ENCODE assay signal across 28 cellular contexts in genomic region chrX:39049975-39050374, GRCh38.
"Had no signal": no experiment of that assay in that cellular context is flagged by ENCODE, and none has a peak within 500 bp of the region (broad histone marks: within the 10 kb centered on the region; RNA-seq: fewer than 3 reads in every experiment).

No MANE protein-coding gene starts in this region.

- H3K27me3 Mint-ChIP-seq: progenitor cell of endocrine pancreas; stimulated activated naive CD8-positive, alpha-beta T cell treated with anti-CD3 and anti-CD28 coated beads, Interleukin-15, Interleukin-2, amounts not matched to agents 100 ng/mL and 50 ng/mL, for 24 hours had no signal

- H2AFZ ChIP-seq: neural progenitor cell, parathyroid adenoma had no signal

- H3K36me3 ChIP-seq: neural progenitor cell, ovary, right lobe of liver, sigmoid colon, stomach, thoracic aorta, thyroid gland, tibial nerve, upper lobe of left lung, vagina had no signal

- H3K36me3 Mint-ChIP-seq: natural killer cell; neural progenitor cell; stimulated activated naive B cell treated with anti-CD40 and anti-IgM and Interleukin-4, amounts not matched to agents 10 μg/mL and 1 μg/mL and 100 μg/mL, for 72 hours had no signal

- DNase-seq: natural killer cell; occipital lobe; ovary; posterior cingulate gyrus; psoas muscle; right cardiac atrium; right lobe of liver; sigmoid colon; small intestine; stimulated activated CD4-positive, alpha-beta T cell treated with anti-CD3 and anti-CD28 coated beads, Interleukin-15, amount 100 ng/mL, for 24 hours; stimulated activated CD4-positive, alpha-beta T cell treated with anti-CD3 and anti-CD28 coated beads, Interleukin-2, amount 100 ng/mL, for 24 hours; stimulated activated CD4-positive, alpha-beta T cell treated with anti-CD3 and anti-CD28 coated beads, Interleukin-2, amount 100 ng/mL, for 48 hours; stimulated activated CD4-positive, alpha-beta T cell treated with anti-CD3 and anti-CD28 coated beads, Interleukin-4, amount 100 ng/mL, for 24 hours; stimulated activated naive B cell treated with anti-CD40 and anti-IgM and Interleukin-4, amounts not matched to agents 10 μg/mL and 1 μg/mL and 100 μg/mL, for 72 hours; stimulated activated naive CD4-positive, alpha-beta T cell treated with Interleukin-2 at 50 U/mL for 16 hours; stomach; thyroid gland; trophoblast cell; upper lobe of left lung had no signal

- H3K9ac ChIP-seq: neural progenitor cell, parathyroid adenoma had no signal

- H3K27ac Mint-ChIP-seq: natural killer cell; neural progenitor cell; progenitor cell of endocrine pancreas; stimulated activated effector memory CD8-positive, alpha-beta T cell treated with anti-CD3 and anti-CD28 coated beads, Interleukin-12 subunit alpha, Interleukin-12 subunit beta, amount 100 ng/mL, for 72 hours; stimulated activated naive B cell treated with anti-CD40 and anti-IgM and Interleukin-4, amounts not matched to agents 10 μg/mL and 1 μg/mL and 100 μg/mL, for 72 hours; stimulated activated naive CD8-positive, alpha-beta T cell treated with anti-CD3 and anti-CD28 coated beads, Interleukin-15, Interleukin-2, amounts not matched to agents 100 ng/mL and 50 ng/mL, for 24 hours had no signal

- H3K79me2 ChIP-seq: parathyroid adenoma had no signal

- H3K27ac ChIP-seq: neural progenitor cell, ovary, parathyroid adenoma, psoas muscle, right lobe of liver, sigmoid colon, stomach, thoracic aorta, thyroid gland, tibial nerve, upper lobe of left lung, vagina had no signal

- H3K9me3 ChIP-seq: ovary, psoas muscle, right lobe of liver, sigmoid colon, stomach, thoracic aorta, thyroid gland, tibial nerve, vagina had no signal

- H3K4me3 Mint-ChIP-seq: natural killer cell; nephron; neural progenitor cell; stimulated activated effector memory CD8-positive, alpha-beta T cell treated with anti-CD3 and anti-CD28 coated beads, Interleukin-12 subunit alpha, Interleukin-12 subunit beta, amount 100 ng/mL, for 72 hours; stimulated activated naive B cell treated with anti-CD40 and anti-IgM and Interleukin-4, amounts not matched to agents 10 μg/mL and 1 μg/mL and 100 μg/mL, for 72 hours; stimulated activated naive CD8-positive, alpha-beta T cell treated with anti-CD3 and anti-CD28 coated beads, Interleukin-15, Interleukin-2, amounts not matched to agents 100 ng/mL and 50 ng/mL, for 24 hours had no signal

- H3K27me3 ChIP-seq: neural progenitor cell, ovary, right lobe of liver, sigmoid colon, stomach, thyroid gland, tibial nerve, upper lobe of left lung, vagina had no signal

- H3K4me2 ChIP-seq: neural progenitor cell had no signal

- H3K9me3 Mint-ChIP-seq: natural killer cell; nephron; neural progenitor cell; stimulated activated effector memory CD8-positive, alpha-beta T cell treated with anti-CD3 and anti-CD28 coated beads, Interleukin-12 subunit alpha, Interleukin-12 subunit beta, amount 100 ng/mL, for 72 hours; stimulated activated naive CD8-positive, alpha-beta T cell treated with anti-CD3 and anti-CD28 coated beads, Interleukin-15, Interleukin-2, amounts not matched to agents 100 ng/mL and 50 ng/mL, for 24 hours had no signal

- H3K4me3 ChIP-seq: neural progenitor cell, ovary, psoas muscle, right lobe of liver, sigmoid colon, stomach, thoracic aorta, thyroid gland, tibial nerve, upper lobe of left lung, vagina had no signal

- H3K4me1 ChIP-seq: neural progenitor cell, parathyroid adenoma, psoas muscle, right lobe of liver, sigmoid colon, stomach, thyroid gland, upper lobe of left lung, vagina had no signal

- H3K4me1 Mint-ChIP-seq: natural killer cell; stimulated activated naive B cell treated with anti-CD40 and anti-IgM and Interleukin-4, amounts not matched to agents 10 μg/mL and 1 μg/mL and 100 μg/mL, for 72 hours had no signal

- ATAC-seq: natural killer cell; psoas muscle; right cardiac atrium; right lobe of liver; stimulated activated effector memory CD8-positive, alpha-beta T cell treated with anti-CD3 and anti-CD28 coated beads, Interleukin-12 subunit alpha, Interleukin-12 subunit beta, amount 100 ng/mL, for 72 hours; stimulated activated naive B cell treated with anti-CD40 and anti-IgM and Interleukin-4, amounts not matched to agents 10 μg/mL and 1 μg/mL and 100 μg/mL, for 72 hours had no signal
